9 cellular contexts compared by ENCODE assay signal in the genomic region with DNA sequence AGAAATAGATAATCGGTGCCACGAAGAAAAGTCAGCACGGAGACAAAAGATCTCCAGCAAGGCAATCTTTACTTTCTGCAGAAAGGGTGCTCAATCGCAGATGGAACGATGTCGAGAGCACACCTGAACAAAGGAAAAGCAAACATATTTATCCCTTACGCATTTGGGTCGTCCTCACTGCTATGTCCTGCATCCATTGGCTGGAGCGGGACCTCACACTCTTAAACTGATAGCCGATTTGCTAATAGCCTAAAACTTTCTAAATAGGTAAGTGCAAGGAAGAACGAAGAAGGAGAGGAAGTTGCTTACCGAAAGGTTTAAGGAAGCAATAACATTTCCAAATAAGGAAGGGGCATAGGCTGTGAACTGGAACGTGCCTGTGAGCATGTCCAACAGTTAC. TPM values are rescaled to one million over a fixed set of nuclear protein-coding genes. Genes with fewer than 3 reads are reported as not detected.
DNase-seq lines count a peak whose midpoint lies in the region; ATAC-seq and TF ChIP-seq lines count a peak whose summit lies in the region.
"Had no signal": no experiment of that assay in that cellular context is flagged by ENCODE, and none has a peak within 500 bp of the region (broad histone marks: within the 10 kb centered on the region; RNA-seq: fewer than 3 reads in every experiment).

No MANE protein-coding gene starts in this region.

- peaks cover 6% of the 10 kb centered on the region for H4K20me1 ChIP-seq in osteoblast (ENCODE audit: insufficient read depth, low read length)

- no peak overlapping the region for H3K27ac ChIP-seq in osteoblast (ENCODE audit: low read depth, low read length)

- H3K27me3 Mint-ChIP-seq in central memory CD8-positive, alpha-beta T cell = no peaks in the 10 kb centered on the region

- TF ChIP-seq POLR2A in NB4 (IDR thresholded peaks at IDR 0.05; ENCODE audit: extremely low read depth, insufficient read length) = no peak

- peak overlapping the region; percentile 92 for H3K4me2 ChIP-seq in osteoblast (ENCODE audit: insufficient read depth, low read length)

- H3K27me3 ChIP-seq in osteoblast (ENCODE audit: insufficient read depth, low read length) = no peaks in the 10 kb centered on the region

- H3K36me3 Mint-ChIP-seq in central memory CD8-positive, alpha-beta T cell (ENCODE audit: insufficient read depth) = peaks cover 15% of the 10 kb centered on the region

- no peaks in the 10 kb centered on the region for H3K36me3 ChIP-seq in osteoblast (ENCODE audit: insufficient read depth, low read length)

- no peaks in the 10 kb centered on the region for H3K9me3 Mint-ChIP-seq in central memory CD8-positive, alpha-beta T cell

- peaks cover 47% of the 10 kb centered on the region for H3K79me2 ChIP-seq in osteoblast (ENCODE audit: insufficient read depth, low read length)

- DNase-seq in GDM1 (lab: John Stamatoyannopoulos, UW) (peak; percentile 20), NB4 (ENCODE audit: low read depth) (peak; percentile 64), osteoblast (ENCODE audit: insufficient read length, low spot score, missing footprints) (no peak), retina (no peak), NCI-H446 treated with DMSO at 0.1 percent for 48 hours (lab: John Stamatoyannopoulos, UW) (no peak), DMS 273 treated with DMSO at 0.1 percent for 48 hours (lab: John Stamatoyannopoulos, UW) (no peak), nucleus accumbens (lab: John Stamatoyannopoulos, UW) (no peak)
- DNase-seq in central memory CD8-positive, alpha-beta T cell (ENCODE audit: low spot score in 2 of 2) = no peak
- DNase-seq: NCI-H2171 had no signal

- ATAC-seq in central memory CD8-positive, alpha-beta T cell (replicated peaks; ENCODE audit: extremely low read depth, poor library complexity, severe bottlenecking) = no peak

- H3K27ac Mint-ChIP-seq in central memory CD8-positive, alpha-beta T cell (ENCODE audit: low read depth) = peak overlapping the region; percentile 97

- H3K4me1 Mint-ChIP-seq in central memory CD8-positive, alpha-beta T cell = peaks cover 32% of the 10 kb centered on the region

- TF ChIP-seq CTCF in NB4 (IDR thresholded peaks at IDR 0.05; ENCODE audit: low read depth, low read length) (no peak), osteoblast (IDR thresholded peaks at IDR 0.05; ENCODE audit: extremely low read depth, low read depth, low read length) (no peak)

- no peak overlapping the region for H2AFZ ChIP-seq in osteoblast (ENCODE audit: low read length)

- H3K4me3 ChIP-seq in NB4 (ENCODE audit: low read depth, low read length) (peak overlapping the region; percentile 79), osteoblast (ENCODE audit: insufficient read depth, low read length) (no peak overlapping the region)

- H3K9me3 ChIP-seq in osteoblast (ENCODE audit: low read depth, low read length) = no peaks in the 10 kb centered on the region

- peaks cover 11% of the 10 kb centered on the region for H3K4me1 ChIP-seq in osteoblast (ENCODE audit: insufficient read depth, low read length)

- H3K4me3 Mint-ChIP-seq in central memory CD8-positive, alpha-beta T cell = peak overlapping the region; percentile 97

RNA-seq across cellular contexts. Expression of a gene that starts 1.2 kb away (rescaled TPM):
- total RNA-seq in osteoblast = 27.5 and 31.5 TPM in 2 replicates

RNA-seq across cellular contexts. Expression of a gene that starts 30.4 kb away (rescaled TPM):
- 155 and 165 TPM in 2 replicates for total RNA-seq in osteoblast

Comparison
In these comparisons a context has a peak if more than half of its experiments do, and no peak if none do; other contexts are left out.
1. DNase-seq: peak in GDM1 (single experiment) and NB4 (single experiment); none in central memory CD8-positive, alpha-beta T cell (0 of 2), osteoblast (single experiment), retina (single experiment), NCI-H446 treated with DMSO at 0.1 percent for 48 hours (single experiment), DMS 273 treated with DMSO at 0.1 percent for 48 hours (single experiment) and nucleus accumbens (0 of 56).